15 cellular contexts compared by ENCODE assay signal in genomic region chr1:182845894-182846293, GRCh38.
"Had no signal": no experiment of that assay in that cellular context is flagged by ENCODE, and none has a peak within 500 bp of the region (broad histone marks: within the 10 kb centered on the region; RNA-seq: fewer than 3 reads in every experiment).

No MANE protein-coding gene starts in this region.

- H3K27ac ChIP-seq: ascending aorta, heart left ventricle, left lung, prostate gland, SK-N-MC, testis had no signal

- ATAC-seq: heart left ventricle, left lung, sciatic nerve had no signal

- DNase-seq: activated B cell treated with CpG ODN at 0.5 μM for 24 hours; activated CD4-positive, alpha-beta T cell treated with anti-CD3 and anti-CD28 coated beads, Interleukin-2, amount 50 U/mL, for 1 hour; activated effector memory CD4-positive, alpha-beta T cell treated with Interleukin-2 at 50 U/mL for 16 hours; foreskin melanocyte; heart left ventricle; left lung; stimulated activated naive CD4-positive, alpha-beta T cell treated with Interleukin-2 at 50 U/mL for 16 hours; T-helper 1 cell; testis had no signal

- H3K9me3 Mint-ChIP-seq: activated B cell treated with CpG ODN at 0.5 μM for 24 hours; activated naive CD8-positive, alpha-beta T cell treated with anti-CD3 and anti-CD28 coated beads, Interleukin-2, amount 50 U/mL, for 24 hours; nephron had no signal

- H3K27me3 ChIP-seq: ascending aorta, heart left ventricle, left lung, testis had no signal

- H3K4me1 ChIP-seq: prostate gland had no signal

- H3K4me3 Mint-ChIP-seq: activated B cell treated with CpG ODN at 0.5 μM for 24 hours, nephron had no signal

- H3K27me3 Mint-ChIP-seq: activated B cell treated with CpG ODN at 0.5 μM for 24 hours; activated naive CD8-positive, alpha-beta T cell treated with anti-CD3 and anti-CD28 coated beads, Interleukin-2, amount 50 U/mL, for 24 hours had no signal

- H3K4me3 ChIP-seq: ascending aorta, heart left ventricle, left lung, prostate gland, SK-N-MC, testis had no signal

- H3K27ac Mint-ChIP-seq: activated B cell treated with CpG ODN at 0.5 μM for 24 hours, nephron had no signal

- H3K36me3 ChIP-seq: prostate gland had no signal
